Comparison of ENCODE assay signal across 15 cellular contexts in the genomic region with DNA sequence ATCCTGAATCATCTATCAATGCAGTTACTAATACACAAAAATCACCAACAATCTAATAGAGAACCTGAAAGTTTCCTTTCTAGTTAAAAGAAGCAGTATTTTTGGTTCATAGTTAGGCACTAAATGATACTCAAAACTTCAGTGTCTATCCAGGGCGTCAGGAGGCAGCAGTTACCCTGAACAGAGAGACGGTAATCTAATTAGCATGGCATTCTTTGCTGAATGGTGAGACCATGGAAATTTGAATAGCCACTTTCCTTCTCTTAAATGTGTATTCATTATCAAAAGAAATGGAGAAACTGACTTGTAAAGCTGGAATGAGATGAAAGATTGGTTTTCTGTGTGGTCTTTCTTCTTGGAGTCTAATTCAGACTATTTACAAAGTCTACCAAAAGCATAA.
DNase-seq lines count a peak whose midpoint lies in the region; ATAC-seq and TF ChIP-seq lines count a peak whose summit lies in the region.
"Had no signal": no experiment of that assay in that cellular context is flagged by ENCODE, and none has a peak within 500 bp of the region (broad histone marks: within the 10 kb centered on the region; RNA-seq: fewer than 3 reads in every experiment).

No MANE protein-coding gene starts in this region.

- no peak overlapping the region for H3K56ac ChIP-seq in H9 (ENCODE audit: insufficient read length, low read depth, low read length)

- H4K20me1 ChIP-seq in H9 (ENCODE audit: control insufficient read depth, insufficient read depth, insufficient read length), result no peaks in the 10 kb centered on the region

- no peak overlapping the region for H2BK12ac ChIP-seq in H9 (ENCODE audit: insufficient read length, low read depth, low read length)

- no peaks in the 10 kb centered on the region for H3K79me1 ChIP-seq in H9 (ENCODE audit: insufficient read depth, low read depth, low read length, poor library complexity, severe bottlenecking)

- DNase-seq in AG09309 (ENCODE audit: low read depth) (no peak), H9 (peak; percentile 49), OCI-M1 (lab: John Stamatoyannopoulos, UW) (peak; percentile 40), fibroblast of peridontal ligament (ENCODE audit: extremely low read depth) (peak; percentile 58), middle frontal gyrus (ENCODE audit: extremely low spot score, low spot score) (no peak)
- DNase-seq: activated CD4-positive, alpha-beta T cell treated with anti-CD3 and anti-CD28 coated beads, Interleukin-2, amount 50 U/mL, for 1 hour; activated T-cell treated with anti-CD3 and anti-CD28 coated beads, Interleukin-2, amount 50 U/mL, for 1 hour; NCI-H2029; stimulated activated naive CD8-positive, alpha-beta T cell treated with anti-CD3 and anti-CD28 coated beads, Interleukin-15, amount 100 ng/mL, for 72 hours; uterus had no signal

- no peak overlapping the region for H3K4me2 ChIP-seq in H9 (ENCODE audit: insufficient read depth, insufficient read length, low read length)

- no peak overlapping the region for H3K27ac Mint-ChIP-seq in H9
- H3K27ac Mint-ChIP-seq: activated naive CD4-positive, alpha-beta T cell treated with anti-CD3 and anti-CD28 coated beads, Interleukin-2, amount 50 U/mL, for 72 hours; stimulated activated naive CD8-positive, alpha-beta T cell treated with anti-CD3 and anti-CD28 coated beads, Interleukin-15, amount 100 ng/mL, for 72 hours had no signal

- no peak overlapping the region for H2AFZ ChIP-seq in H9 (ENCODE audit: low read length)

- no peak overlapping the region for H4K5ac ChIP-seq in H9 (ENCODE audit: insufficient read length, low read depth, low read length)

- H3K9me3 ChIP-seq in H9 (ENCODE audit: control insufficient read depth, low read depth, low read length), result no peaks in the 10 kb centered on the region
- H3K9me3 ChIP-seq: prostate gland, uterus had no signal

- H3K79me2 ChIP-seq in H9 (ENCODE audit: insufficient read depth, low read length), result no peaks in the 10 kb centered on the region

- no peaks in the 10 kb centered on the region for H3K27me3 Mint-ChIP-seq in H9 (ENCODE audit: low read depth)
- H3K27me3 Mint-ChIP-seq: stimulated activated naive CD8-positive, alpha-beta T cell treated with anti-CD3 and anti-CD28 coated beads, Interleukin-15, amount 100 ng/mL, for 72 hours had no signal

- no peak overlapping the region for H2BK120ac ChIP-seq in H9 (ENCODE audit: low read depth, low read length, poor library complexity, severe bottlenecking)

- no peak overlapping the region for H2AK5ac ChIP-seq in H9 (ENCODE audit: insufficient read length, low read length)

- H3K9me3 Mint-ChIP-seq in H9, result no peaks in the 10 kb centered on the region

- no CpG with 5 or more reads among the region's 2 CpGs for WGBS in H9 (ENCODE audit: extremely low coverage, insufficient read length, low lambda C conversion rate)

- no peak overlapping the region for H2BK15ac ChIP-seq in H9 (ENCODE audit: low read depth, low read length)

- H3K27me3 ChIP-seq in H9 (ENCODE audit: insufficient read depth, low read length), result no peaks in the 10 kb centered on the region
- H3K27me3 ChIP-seq: uterus had no signal

- H2BK5ac ChIP-seq in H9 (ENCODE audit: insufficient read length, low read length), result no peak overlapping the region

- no peak overlapping the region for H3K9ac ChIP-seq in H9 (ENCODE audit: extremely low read depth, insufficient read length, low read length)

- no peak overlapping the region for H3T11ph ChIP-seq in H9 (ENCODE audit: low read length)

- no peak overlapping the region for H3K14ac ChIP-seq in H9 (ENCODE audit: insufficient read depth, low read length)

- peak; percentile 46 for TF ChIP-seq CTCF in AG09309 (IDR thresholded peaks at IDR 0.05; ENCODE audit: control insufficient read depth, insufficient read depth, low read depth, low read length, missing control alignments)
- peak; percentile 61 for TF ChIP-seq CTCF in H9 (conservative IDR thresholded peaks at IDR 0.05)

- no peak overlapping the region for H3K4me3 ChIP-seq in AG09309 (ENCODE audit: control insufficient read depth, low read depth, low read length)
- H3K4me3 ChIP-seq: prostate gland, uterus had no signal

- ATAC-seq in HG02798 (IDR thresholded peaks at IDR 0.05; ENCODE audit: poor library complexity, unreplicated experiment), result no peak
- ATAC-seq in GM21515 (IDR thresholded peaks at IDR 0.05; ENCODE audit: unreplicated experiment), result no peak
- ATAC-seq in HG03025 (IDR thresholded peaks at IDR 0.05; ENCODE audit: low FRiP score, unreplicated experiment), result no peak
- ATAC-seq: activated naive CD4-positive, alpha-beta T cell treated with anti-CD3 and anti-CD28 coated beads, Interleukin-2, amount 50 U/mL, for 72 hours; stimulated activated naive CD8-positive, alpha-beta T cell treated with anti-CD3 and anti-CD28 coated beads, Interleukin-15, amount 100 ng/mL, for 72 hours had no signal

- no peak overlapping the region for H3K27ac ChIP-seq in H9 (ENCODE audit: insufficient read length, low read depth, low read length)
- H3K27ac ChIP-seq: prostate gland, uterus had no signal

- H3K4me3 Mint-ChIP-seq in H9, result no peak overlapping the region
- H3K4me3 Mint-ChIP-seq: stimulated activated naive CD8-positive, alpha-beta T cell treated with anti-CD3 and anti-CD28 coated beads, Interleukin-15, amount 100 ng/mL, for 72 hours had no signal

- no peak overlapping the region for H4K8ac ChIP-seq in H9 (replicated peaks; ENCODE audit: insufficient read length, low read depth, low read length)

- H3K4me1 ChIP-seq in H9 (ENCODE audit: insufficient read depth, low read length), result no peaks in the 10 kb centered on the region; the same call in 1 of the 2 replicates
- H3K4me1 ChIP-seq: prostate gland, uterus had no signal

- no peak overlapping the region for H4K91ac ChIP-seq in H9 (ENCODE audit: insufficient read length, low read depth, low read length)

- H3K18ac ChIP-seq in H9 (ENCODE audit: insufficient read length, low read depth, low read length), result no peak overlapping the region

- no peak overlapping the region for H3K23ac ChIP-seq in H9 (ENCODE audit: insufficient read length, low read depth, low read length)

- peaks cover 11 to 20% of the 10 kb centered on the region in 2 experiments for H3K4me1 Mint-ChIP-seq in H9
- H3K4me1 Mint-ChIP-seq: stimulated activated naive CD8-positive, alpha-beta T cell treated with anti-CD3 and anti-CD28 coated beads, Interleukin-15, amount 100 ng/mL, for 72 hours had no signal

- no peak overlapping the region for H3K4ac ChIP-seq in H9 (ENCODE audit: low read depth, low read length)

- no peaks in the 10 kb centered on the region for H3K23me2 ChIP-seq in H9 (ENCODE audit: insufficient read length, low read depth, low read length, poor library complexity, severe bottlenecking)

- H2BK20ac ChIP-seq in H9 (ENCODE audit: low read depth, low read length, poor library complexity, severe bottlenecking), result no peak overlapping the region

- H3K36me3 Mint-ChIP-seq in H9 (ENCODE audit: insufficient read depth in 1 of 3, low read depth in 3 of 3), result no peaks in the 10 kb centered on the region
- H3K36me3 Mint-ChIP-seq: activated naive CD4-positive, alpha-beta T cell treated with anti-CD3 and anti-CD28 coated beads, Interleukin-2, amount 50 U/mL, for 72 hours had no signal

Comparison
In these comparisons a context has a peak if more than half of its experiments do, and no peak if none do; other contexts are left out.
1. DNase-seq: peak in H9 (single experiment), OCI-M1 (single experiment) and fibroblast of peridontal ligament (single experiment); none in AG09309 (single experiment) and middle frontal gyrus (single experiment).